In the genomic region with DNA sequence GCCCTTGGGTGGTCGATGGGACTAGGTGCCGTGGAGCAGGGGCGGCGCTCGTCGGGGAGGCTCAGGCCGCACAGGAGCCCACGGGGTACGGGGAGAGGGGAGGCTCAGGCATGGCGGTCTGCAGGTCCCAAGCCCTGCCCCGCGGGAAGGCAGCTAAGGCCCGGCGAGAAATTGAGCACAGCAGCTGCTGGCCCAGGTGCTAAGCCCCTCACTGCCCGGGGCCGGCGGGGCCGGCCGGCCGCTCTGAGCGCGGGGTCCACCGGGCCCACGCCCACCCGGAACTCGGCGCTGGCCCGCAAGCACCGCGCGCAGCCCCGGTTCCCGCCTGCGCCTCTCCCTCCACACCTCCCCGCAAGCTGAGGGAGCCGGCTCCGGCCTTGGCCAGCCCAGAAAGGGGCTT, we compare ENCODE assay signal across 2 cellular contexts. TPM values are rescaled to one million over a fixed set of nuclear protein-coding genes. Genes with fewer than 3 reads are reported as not detected.
"Had no signal": no experiment of that assay in that cellular context is flagged by ENCODE, and none has a peak within 500 bp of the region (broad histone marks: within the 10 kb centered on the region; RNA-seq: fewer than 3 reads in every experiment).

No MANE protein-coding gene starts in this region.

RNA-seq across cellular contexts. Expression of a gene that starts 24.8 kb away (rescaled TPM):
- total RNA-seq: activated B cell treated with CpG ODN at 0.5 μM for 24 hours had no signal

RNA-seq across cellular contexts. Expression of a gene that starts 49.6 kb away (rescaled TPM):
- total RNA-seq: activated B cell treated with CpG ODN at 0.5 μM for 24 hours; T-helper 1 cell treated with Interleukin-12 subunit alpha and Interleukin-12 subunit beta and Interleukin-4 antibody, amounts not matched to agents 30 ng/mL and 1 ng/mL, for 36 hours had no signal
